9 cellular contexts compared by ENCODE assay signal in genomic region chr10:3825244-3825643, GRCh38. TPM values are rescaled to one million over a fixed set of nuclear protein-coding genes. Genes with fewer than 3 reads are reported as not detected.
DNase-seq lines count a peak whose midpoint lies in the region; ATAC-seq and TF ChIP-seq lines count a peak whose summit lies in the region.
"Had no signal": no experiment of that assay in that cellular context is flagged by ENCODE, and none has a peak within 500 bp of the region (broad histone marks: within the 10 kb centered on the region; RNA-seq: fewer than 3 reads in every experiment).

No MANE protein-coding gene starts in this region.

- intact Hi-C loops in psoas muscle (cut with DNase I): loop anchor here in 1 of 2 donors (5.0 kb wide), 1 partner anchor 62 kb away; no protein-coding TSS in a partner anchor

- H3K4me1 ChIP-seq in GM23338 (ENCODE audit: insufficient read depth): peaks cover 11% of the 10 kb centered on the region
- H3K4me1 ChIP-seq in RWPE2 (ENCODE audit: insufficient read depth, poor library complexity, severe bottlenecking): peaks cover 30% of the 10 kb centered on the region
- H3K4me1 ChIP-seq in psoas muscle: peaks cover 22% of the 10 kb centered on the region

- H3K27me3 ChIP-seq in GM23338 (ENCODE audit: insufficient read depth): no peaks in the 10 kb centered on the region
- H3K27me3 ChIP-seq in RWPE2 (ENCODE audit: insufficient read depth, poor library complexity, severe bottlenecking): no peaks in the 10 kb centered on the region
- no peaks in the 10 kb centered on the region for H3K27me3 ChIP-seq in psoas muscle (ENCODE audit: insufficient read depth in 3 of 3, low read length in 2 of 3)

- DNase-seq in GM23338 (ENCODE audit: low spot score) (no peak), RWPE2 (ENCODE audit: low spot score) (peak; percentile 91), fibroblast of the conjunctiva (ENCODE audit: low read depth) (peak; percentile 55), psoas muscle (peak; percentile 70 to 84), GM13977 (ENCODE audit: low spot score) (no peak), NCI-H146 treated with DMSO at 0.1 percent for 48 hours (lab: John Stamatoyannopoulos, UW; ENCODE audit: unreplicated experiment) (no peak), GM10266 (ENCODE audit: extremely low spot score) (no peak)

- H3K36me3 Mint-ChIP-seq in GM23338 (ENCODE audit: low read depth): no peaks in the 10 kb centered on the region

- H3K27ac Mint-ChIP-seq in GM23338: no peak overlapping the region; the same call in 1 of the 2 replicates
- H3K27ac Mint-ChIP-seq: activated T-helper 2 cell treated with anti-CD3 and anti-CD28 coated beads, Interferon-gamma antibody, Interleukin-2, Interleukin-4, amounts not matched to agents 10 μg/mL and 5 μg/mL and 100 μg/mL, durations not matched to agents 14 hours and 24 hours and 36 hours had no signal

- H3K36me3 ChIP-seq in GM23338 (ENCODE audit: insufficient read depth): no peaks in the 10 kb centered on the region
- H3K36me3 ChIP-seq in RWPE2 (ENCODE audit: low read depth): no peaks in the 10 kb centered on the region
- H3K36me3 ChIP-seq in psoas muscle (ENCODE audit: insufficient read depth in 1 of 2, low read depth in 1 of 2): no peaks in the 10 kb centered on the region

- 29 to 51% (median 34%) methylated on average over 6 of the region's 6 CpGs for WGBS in psoas muscle, 3 donors

- no peaks in the 10 kb centered on the region for H3K9me2 ChIP-seq in GM23338 (ENCODE audit: insufficient read depth)

- no peak overlapping the region for H3K27ac ChIP-seq in GM23338 (ENCODE audit: low read depth)
- H3K27ac ChIP-seq in RWPE2 (ENCODE audit: poor library complexity, severe bottlenecking): peak overlapping the region; percentile 93
- H3K27ac ChIP-seq in psoas muscle: peak overlapping the region; percentile 90

- no peak overlapping the region for H3K4me2 ChIP-seq in GM23338

- H3F3A ChIP-seq in GM23338 (replicated peaks; ENCODE audit: low read depth): no peaks in the 10 kb centered on the region

- no peak for TF ChIP-seq CTCF in GM23338 (conservative IDR thresholded peaks at IDR 0.05; ENCODE audit: low read depth in 2 of 2)
- no peak for TF ChIP-seq CTCF in RWPE2 (IDR thresholded peaks at IDR 0.05; ENCODE audit: poor library complexity, severe bottlenecking)
- no peak for TF ChIP-seq CTCF in psoas muscle (IDR thresholded peaks at IDR 0.05)
- TF ChIP-seq CTCF in GM13977 (IDR thresholded peaks at IDR 0.05; ENCODE audit: extremely low read depth, insufficient read depth, missing control alignments): no peak
- no peak for TF ChIP-seq CTCF in GM10266 (IDR thresholded peaks at IDR 0.05; ENCODE audit: control insufficient read depth, insufficient read depth, low read depth, missing control alignments)

- ATAC-seq in GM23338 (no peak), RWPE2 (ENCODE audit: low read depth) (peak; percentile 99), psoas muscle (peak; percentile 89 to 92 (median 92)), HG02642 (IDR thresholded peaks at IDR 0.05; ENCODE audit: poor library complexity, unreplicated experiment) (no peak)

- peaks cover 31% of the 10 kb centered on the region for H3K4me1 Mint-ChIP-seq in GM23338

- peaks cover 6% of the 10 kb centered on the region for H3K27me3 Mint-ChIP-seq in GM23338 (ENCODE audit: insufficient read depth, low read depth, poor library complexity)

- no peaks in the 10 kb centered on the region for H3K79me2 ChIP-seq in GM23338 (replicated peaks; ENCODE audit: insufficient read depth)

- H3K9me3 Mint-ChIP-seq in GM23338: no peaks in the 10 kb centered on the region
- H3K9me3 Mint-ChIP-seq: activated T-helper 2 cell treated with anti-CD3 and anti-CD28 coated beads, Interferon-gamma antibody, Interleukin-2, Interleukin-4, amounts not matched to agents 10 μg/mL and 5 μg/mL and 100 μg/mL, durations not matched to agents 14 hours and 24 hours and 36 hours had no signal

- no peak overlapping the region for H3K4me3 Mint-ChIP-seq in GM23338

- H3K4me3 ChIP-seq in GM23338 (no peak overlapping the region), RWPE2 (ENCODE audit: severe bottlenecking) (no peak overlapping the region), psoas muscle (peak overlapping the region; percentile 47)

- H2AFZ ChIP-seq in GM23338: peak overlapping the region; percentile 65; the same call in 1 of the 2 replicates

- no peaks in the 10 kb centered on the region for H4K20me1 ChIP-seq in GM23338 (replicated peaks; ENCODE audit: insufficient read depth)

- H3K9me3 ChIP-seq in RWPE2 (ENCODE audit: severe bottlenecking) (no peaks in the 10 kb centered on the region), psoas muscle (no peaks in the 10 kb centered on the region)

- in situ Hi-C loops in GM13977 (cut with MboI; ENCODE audit: low pct_unique_long_range_greater_than_20kb, low sequenced_read_pairs, unreplicated experiment): no loop called here

TF ChIP-seq in GM23338, 12 proteins besides CTCF, POLR2A, EP300 and RAD21 (continues in another document):
- no peak for TF ChIP-seq ZNF331 (CRISPR knock-in tag; IDR thresholded peaks at IDR 0.05; ENCODE audit: low read depth)
- TF ChIP-seq EZH2 (IDR thresholded peaks at IDR 0.05; ENCODE audit: low read depth, unreplicated experiment): no peak
- TF ChIP-seq REST (IDR thresholded peaks at IDR 0.05; ENCODE audit: unreplicated experiment): no peak
- TF ChIP-seq ETS1 (IDR thresholded peaks at IDR 0.05): no peak
- TF ChIP-seq POLR2AphosphoS5 (IDR thresholded peaks at IDR 0.05; ENCODE audit: low read depth): no peak
- no peak for TF ChIP-seq CREB1 (CRISPR knock-in tag; IDR thresholded peaks at IDR 0.05; ENCODE audit: low read depth)
- no peak for TF ChIP-seq STAT1 (IDR thresholded peaks at IDR 0.05; ENCODE audit: unreplicated experiment)
- TF ChIP-seq JUNB (IDR thresholded peaks at IDR 0.05; ENCODE audit: unreplicated experiment): no peak
- TF ChIP-seq ZNF114 (CRISPR knock-in tag; IDR thresholded peaks at IDR 0.05): no peak

RNA-seq across cellular contexts. Expression of gene KLF6, which starts 40.2 kb away (rescaled TPM):
- total RNA-seq in GM23338 (2014; rRNA removed; shearing (Covaris generic)): 18.0 and 19.6 TPM in 2 replicates
- polyA plus RNA-seq in GM23338 (2016; fragmentation: Nextera tagmentation; extraction: Ambion mirVana): 25.7 and 35.4 TPM in 2 replicates
- 100 to 1,000 TPM in 3 of 4 donors, 10 to 100 TPM in 1; 30.4 to 296 (median 173) TPM for total RNA-seq in psoas muscle
- polyA plus RNA-seq in psoas muscle: 100 to 1,000 TPM in 2 of 3 donors, 10 to 100 TPM in 1; 94.1 to 138 (median 109) TPM

Comparison
In these comparisons a context has a peak if more than half of its experiments do, and no peak if none do; other contexts are left out.
1. ATAC-seq: peak in RWPE2 (single experiment) and psoas muscle (4 of 4); none in GM23338 (single experiment) and HG02642 (single experiment).
2. DNase-seq: peak in RWPE2 (single experiment), fibroblast of the conjunctiva (single experiment) and psoas muscle (2 of 2); none in GM23338 (single experiment), GM13977 (single experiment), NCI-H146 treated with DMSO at 0.1 percent for 48 hours (single experiment) and GM10266 (single experiment).